1 cellular context compared by ENCODE assay signal in the genomic region with DNA sequence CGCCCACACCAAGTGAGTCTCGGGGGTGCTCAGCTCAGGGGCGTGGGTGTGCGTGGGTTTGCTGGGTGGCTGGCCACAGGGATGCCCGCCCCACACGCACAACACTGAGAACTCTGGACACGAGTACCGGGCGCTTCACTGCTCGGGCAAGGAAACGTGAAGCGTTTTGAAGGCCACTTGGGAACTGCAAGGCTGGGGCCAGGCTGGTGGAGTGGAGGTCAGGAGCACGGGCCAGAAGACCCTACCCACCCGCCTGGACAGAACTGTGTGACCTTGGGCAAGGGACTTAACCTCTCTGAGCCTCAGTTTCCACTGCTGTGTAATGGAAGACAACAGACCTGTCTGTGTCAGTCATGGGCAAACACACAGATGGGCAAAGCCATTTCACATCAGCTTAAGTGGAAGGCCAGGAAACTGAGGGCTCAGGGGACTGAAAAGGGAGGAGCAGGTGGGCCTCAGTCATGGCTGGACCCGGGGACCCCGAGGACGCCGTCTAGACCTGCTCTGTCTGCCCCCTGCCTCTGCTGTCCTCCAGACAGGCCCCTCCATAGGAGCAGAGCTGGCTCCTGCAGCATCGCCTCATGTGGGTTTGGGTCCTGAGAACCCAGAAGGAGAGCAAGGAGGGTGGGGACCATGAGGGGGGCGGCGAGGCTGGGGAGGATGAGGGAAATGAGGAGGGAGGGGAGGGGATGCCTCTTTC.
TF ChIP-seq lines count a peak whose summit lies in the region.

No MANE protein-coding gene starts in this region.

TF ChIP-seq in HepG2, 621 proteins besides CTCF, POLR2A, EP300 and RAD21 (continued from another document):
- TF ChIP-seq, protein P1, sequence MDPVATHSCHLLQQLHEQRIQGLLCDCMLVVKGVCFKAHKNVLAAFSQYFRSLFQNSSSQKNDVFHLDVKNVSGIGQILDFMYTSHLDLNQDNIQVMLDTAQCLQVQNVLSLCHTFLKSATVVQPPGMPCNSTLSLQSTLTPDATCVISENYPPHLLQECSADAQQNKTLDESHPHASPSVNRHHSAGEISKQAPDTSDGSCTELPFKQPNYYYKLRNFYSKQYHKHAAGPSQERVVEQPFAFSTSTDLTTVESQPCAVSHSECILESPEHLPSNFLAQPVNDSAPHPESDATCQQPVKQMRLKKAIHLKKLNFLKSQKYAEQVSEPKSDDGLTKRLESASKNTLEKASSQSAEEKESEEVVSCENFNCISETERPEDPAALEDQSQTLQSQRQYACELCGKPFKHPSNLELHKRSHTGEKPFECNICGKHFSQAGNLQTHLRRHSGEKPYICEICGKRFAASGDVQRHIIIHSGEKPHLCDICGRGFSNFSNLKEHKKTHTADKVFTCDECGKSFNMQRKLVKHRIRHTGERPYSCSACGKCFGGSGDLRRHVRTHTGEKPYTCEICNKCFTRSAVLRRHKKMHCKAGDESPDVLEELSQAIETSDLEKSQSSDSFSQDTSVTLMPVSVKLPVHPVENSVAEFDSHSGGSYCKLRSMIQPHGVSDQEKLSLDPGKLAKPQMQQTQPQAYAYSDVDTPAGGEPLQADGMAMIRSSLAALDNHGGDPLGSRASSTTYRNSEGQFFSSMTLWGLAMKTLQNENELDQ (CRISPR knock-in tag; IDR thresholded peaks at IDR 0.05; ENCODE audit: borderline replicate concordance), result no peak
- TF ChIP-seq, protein P2, sequence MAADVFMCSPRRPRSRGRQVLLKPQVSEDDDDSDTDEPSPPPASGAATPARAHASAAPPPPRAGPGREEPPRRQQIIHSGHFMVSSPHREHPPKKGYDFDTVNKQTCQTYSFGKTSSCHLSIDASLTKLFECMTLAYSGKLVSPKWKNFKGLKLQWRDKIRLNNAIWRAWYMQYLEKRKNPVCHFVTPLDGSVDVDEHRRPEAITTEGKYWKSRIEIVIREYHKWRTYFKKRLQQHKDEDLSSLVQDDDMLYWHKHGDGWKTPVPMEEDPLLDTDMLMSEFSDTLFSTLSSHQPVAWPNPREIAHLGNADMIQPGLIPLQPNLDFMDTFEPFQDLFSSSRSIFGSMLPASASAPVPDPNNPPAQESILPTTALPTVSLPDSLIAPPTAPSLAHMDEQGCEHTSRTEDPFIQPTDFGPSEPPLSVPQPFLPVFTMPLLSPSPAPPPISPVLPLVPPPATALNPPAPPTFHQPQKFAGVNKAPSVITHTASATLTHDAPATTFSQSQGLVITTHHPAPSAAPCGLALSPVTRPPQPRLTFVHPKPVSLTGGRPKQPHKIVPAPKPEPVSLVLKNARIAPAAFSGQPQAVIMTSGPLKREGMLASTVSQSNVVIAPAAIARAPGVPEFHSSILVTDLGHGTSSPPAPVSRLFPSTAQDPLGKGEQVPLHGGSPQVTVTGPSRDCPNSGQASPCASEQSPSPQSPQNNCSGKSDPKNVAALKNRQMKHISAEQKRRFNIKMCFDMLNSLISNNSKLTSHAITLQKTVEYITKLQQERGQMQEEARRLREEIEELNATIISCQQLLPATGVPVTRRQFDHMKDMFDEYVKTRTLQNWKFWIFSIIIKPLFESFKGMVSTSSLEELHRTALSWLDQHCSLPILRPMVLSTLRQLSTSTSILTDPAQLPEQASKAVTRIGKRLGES (CRISPR knock-in tag; IDR thresholded peaks at IDR 0.05; ENCODE audit: borderline replicate concordance), result no peak
- TF ChIP-seq, protein P3, sequence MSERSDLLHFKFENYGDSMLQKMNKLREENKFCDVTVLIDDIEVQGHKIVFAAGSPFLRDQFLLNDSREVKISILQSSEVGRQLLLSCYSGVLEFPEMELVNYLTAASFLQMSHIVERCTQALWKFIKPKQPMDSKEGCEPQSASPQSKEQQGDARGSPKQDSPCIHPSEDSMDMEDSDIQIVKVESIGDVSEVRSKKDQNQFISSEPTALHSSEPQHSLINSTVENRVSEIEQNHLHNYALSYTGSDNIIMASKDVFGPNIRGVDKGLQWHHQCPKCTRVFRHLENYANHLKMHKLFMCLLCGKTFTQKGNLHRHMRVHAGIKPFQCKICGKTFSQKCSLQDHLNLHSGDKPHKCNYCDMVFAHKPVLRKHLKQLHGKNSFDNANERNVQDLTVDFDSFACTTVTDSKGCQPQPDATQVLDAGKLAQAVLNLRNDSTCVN (CRISPR knock-in tag; IDR thresholded peaks at IDR 0.05; ENCODE audit: borderline replicate concordance), result no peak
- TF ChIP-seq, protein P4, sequence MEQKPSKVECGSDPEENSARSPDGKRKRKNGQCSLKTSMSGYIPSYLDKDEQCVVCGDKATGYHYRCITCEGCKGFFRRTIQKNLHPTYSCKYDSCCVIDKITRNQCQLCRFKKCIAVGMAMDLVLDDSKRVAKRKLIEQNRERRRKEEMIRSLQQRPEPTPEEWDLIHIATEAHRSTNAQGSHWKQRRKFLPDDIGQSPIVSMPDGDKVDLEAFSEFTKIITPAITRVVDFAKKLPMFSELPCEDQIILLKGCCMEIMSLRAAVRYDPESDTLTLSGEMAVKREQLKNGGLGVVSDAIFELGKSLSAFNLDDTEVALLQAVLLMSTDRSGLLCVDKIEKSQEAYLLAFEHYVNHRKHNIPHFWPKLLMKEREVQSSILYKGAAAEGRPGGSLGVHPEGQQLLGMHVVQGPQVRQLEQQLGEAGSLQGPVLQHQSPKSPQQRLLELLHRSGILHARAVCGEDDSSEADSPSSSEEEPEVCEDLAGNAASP (CRISPR knock-in tag; IDR thresholded peaks at IDR 0.05; ENCODE audit: borderline replicate concordance), result no peak
- TF ChIP-seq, protein P5, sequence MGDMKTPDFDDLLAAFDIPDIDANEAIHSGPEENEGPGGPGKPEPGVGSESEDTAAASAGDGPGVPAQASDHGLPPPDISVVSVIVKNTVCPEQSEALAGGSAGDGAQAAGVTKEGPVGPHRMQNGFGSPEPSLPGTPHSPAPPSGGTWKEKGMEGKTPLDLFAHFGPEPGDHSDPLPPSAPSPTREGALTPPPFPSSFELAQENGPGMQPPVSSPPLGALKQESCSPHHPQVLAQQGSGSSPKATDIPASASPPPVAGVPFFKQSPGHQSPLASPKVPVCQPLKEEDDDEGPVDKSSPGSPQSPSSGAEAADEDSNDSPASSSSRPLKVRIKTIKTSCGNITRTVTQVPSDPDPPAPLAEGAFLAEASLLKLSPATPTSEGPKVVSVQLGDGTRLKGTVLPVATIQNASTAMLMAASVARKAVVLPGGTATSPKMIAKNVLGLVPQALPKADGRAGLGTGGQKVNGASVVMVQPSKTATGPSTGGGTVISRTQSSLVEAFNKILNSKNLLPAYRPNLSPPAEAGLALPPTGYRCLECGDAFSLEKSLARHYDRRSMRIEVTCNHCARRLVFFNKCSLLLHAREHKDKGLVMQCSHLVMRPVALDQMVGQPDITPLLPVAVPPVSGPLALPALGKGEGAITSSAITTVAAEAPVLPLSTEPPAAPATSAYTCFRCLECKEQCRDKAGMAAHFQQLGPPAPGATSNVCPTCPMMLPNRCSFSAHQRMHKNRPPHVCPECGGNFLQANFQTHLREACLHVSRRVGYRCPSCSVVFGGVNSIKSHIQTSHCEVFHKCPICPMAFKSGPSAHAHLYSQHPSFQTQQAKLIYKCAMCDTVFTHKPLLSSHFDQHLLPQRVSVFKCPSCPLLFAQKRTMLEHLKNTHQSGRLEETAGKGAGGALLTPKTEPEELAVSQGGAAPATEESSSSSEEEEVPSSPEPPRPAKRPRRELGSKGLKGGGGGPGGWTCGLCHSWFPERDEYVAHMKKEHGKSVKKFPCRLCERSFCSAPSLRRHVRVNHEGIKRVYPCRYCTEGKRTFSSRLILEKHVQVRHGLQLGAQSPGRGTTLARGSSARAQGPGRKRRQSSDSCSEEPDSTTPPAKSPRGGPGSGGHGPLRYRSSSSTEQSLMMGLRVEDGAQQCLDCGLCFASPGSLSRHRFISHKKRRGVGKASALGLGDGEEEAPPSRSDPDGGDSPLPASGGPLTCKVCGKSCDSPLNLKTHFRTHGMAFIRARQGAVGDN (CRISPR knock-in tag; IDR thresholded peaks at IDR 0.05), result peak; percentile 28; the same call in 1 of the 2 replicates
